ENCODE assay signal across 34 cellular contexts in genomic region chr19:2763687-2764086, GRCh38. TPM values are rescaled to one million over a fixed set of nuclear protein-coding genes. Genes with fewer than 3 reads are reported as not detected.
"Had no signal": no experiment of that assay in that cellular context is flagged by ENCODE, and none has a peak within 500 bp of the region (broad histone marks: within the 10 kb centered on the region; RNA-seq: fewer than 3 reads in every experiment).

No MANE protein-coding gene starts in this region.

- H3K4me3 ChIP-seq: adrenal gland, body of pancreas, breast epithelium had no signal

- ATAC-seq: activated CD8-positive, alpha-beta T cell treated with anti-CD3 and anti-CD28 coated beads for 36 hours; activated naive CD4-positive, alpha-beta T cell treated with anti-CD3 and anti-CD28 coated beads, Interleukin-2, amount 50 U/mL, for 72 hours; activated T-cell treated with anti-CD3 and anti-CD28 coated beads, Interleukin-2, amount 50 U/mL, for 4 hours; activated T-cell treated with anti-CD3 and anti-CD28 coated beads, Interleukin-2, amount 50 U/mL, for 72 hours; activated T-helper 17 cell treated with anti-CD3 and anti-CD28 coated beads, Interleukin-2, amount 50 U/mL, for 72 hours; body of pancreas had no signal

- H3K9me3 ChIP-seq: adrenal gland, body of pancreas, breast epithelium had no signal

- DNase-seq: activated B cell treated with CpG ODN at 0.5 μM for 24 hours; activated CD4-positive, alpha-beta memory T cell treated with anti-CD3 and anti-CD28 coated beads for 36 hours; activated CD4-positive, alpha-beta T cell treated with anti-CD3 and anti-CD28 coated beads for 4 hours; activated CD4-positive, alpha-beta T cell treated with anti-CD3 and anti-CD28 coated beads, Interleukin-2, amount 10 ng/mL, durations not matched to agents 24 days and 14 days; activated CD4-positive, alpha-beta T cell treated with anti-CD3 and anti-CD28 coated beads, Interleukin-2, amount 50 U/mL, for 1 hour; activated CD4-positive, alpha-beta T cell treated with anti-CD3 and anti-CD28 coated beads, Interleukin-2, amount 50 U/mL, for 4 hours; activated CD4-positive, CD25-positive, alpha-beta regulatory T cell treated with anti-CD3 and anti-CD28 coated beads, Interleukin-2, amount 50 U/mL, for 72 hours; activated CD8-positive, alpha-beta memory T cell treated with anti-CD3 and anti-CD28 coated beads, Interleukin-2, amount 50 U/mL, for 4 hours; activated CD8-positive, alpha-beta T cell treated with anti-CD3 and anti-CD28 coated beads for 36 hours; activated effector memory CD4-positive, alpha-beta T cell treated with anti-CD3 and anti-CD28 coated beads, Interleukin-2, amount 50 U/mL, for 16 hours; activated gamma-delta T cell treated with Interleukin-2 at 50 U/mL for 16 hours; activated naive CD4-positive, alpha-beta T cell; activated naive CD4-positive, alpha-beta T cell treated with anti-CD3 and anti-CD28 coated beads for 36 hours; activated naive CD4-positive, alpha-beta T cell treated with anti-CD3 and anti-CD28 coated beads, Interleukin-2, amount 50 U/mL, for 16 hours; activated naive CD8-positive, alpha-beta T cell treated with anti-CD3 and anti-CD28 coated beads for 36 hours; activated T-cell treated with anti-CD3 and anti-CD28 coated beads for 4 hours; activated T-cell treated with anti-CD3 and anti-CD28 coated beads, Interleukin-2, amount 50 U/mL, for 1 hour; activated T-cell treated with anti-CD3 and anti-CD28 coated beads, Interleukin-2, amount 50 U/mL, for 4 hours; activated T-cell treated with anti-CD3 and anti-CD28 coated beads, Interleukin-2, amount 50 U/mL, for 72 hours; adrenal gland; amniotic stem cell; aorta; body of pancreas; brain microvascular endothelial cell; central memory CD4-positive, alpha-beta T cell; T-helper 2 cell; T-helper 9 cell had no signal

- H3K4me1 ChIP-seq: adrenal gland, body of pancreas, breast epithelium had no signal

- FAIRE-seq: astrocyte, TTC549 had no signal

- H3K27ac ChIP-seq: adrenal gland, body of pancreas, brain microvascular endothelial cell, breast epithelium, VCaP had no signal

- H3K27me3 ChIP-seq: adrenal gland, body of pancreas, brain microvascular endothelial cell, breast epithelium had no signal

RNA-seq across cellular contexts. Expression of gene DIRAS1, which starts 42.5 kb away (rescaled TPM):
- total RNA-seq: activated T-helper 1 cell treated with anti-CD3 and anti-CD28 coated beads, Interleukin-12 subunit alpha, Interleukin-12 subunit beta, Interleukin-2, Interleukin-4 antibody, amounts not matched to agents 30 ng/mL and 10 ng/mL and 1 ng/mL, durations not matched to agents 14 hours and 24 hours and 36 hours had no signal
